ENCODE assay signal across 8 cellular contexts in genomic region chr1:66335859-66336640, GRCh38.
DNase-seq lines count a peak whose midpoint lies in the region; ATAC-seq and TF ChIP-seq lines count a peak whose summit lies in the region.

No MANE protein-coding gene starts in this region.

- H3K9me3 Mint-ChIP-seq in CD4-positive, alpha-beta memory T cell: no peaks in the 10 kb centered on the region
- H3K9me3 Mint-ChIP-seq in activated CD4-positive, alpha-beta memory T cell treated with anti-CD3 and anti-CD28 coated beads, Interleukin-2, amount 10 ng/mL, durations not matched to agents 7 days and 5 days: no peaks in the 10 kb centered on the region
- H3K9me3 Mint-ChIP-seq in osteocyte (ENCODE audit: unreplicated experiment) (no peaks in the 10 kb centered on the region), type B pancreatic cell (no peaks in the 10 kb centered on the region)

- H3K9me3 ChIP-seq in CD4-positive, alpha-beta memory T cell (ENCODE audit: control insufficient read depth in 1 of 2, low read length in 2 of 2): no peaks in the 10 kb centered on the region

- peaks cover 21 to 70% (median 41%) of the 10 kb centered on the region in 4 donors for H3K4me1 Mint-ChIP-seq in CD4-positive, alpha-beta memory T cell
- peaks cover 44% of the 10 kb centered on the region for H3K4me1 Mint-ChIP-seq in activated CD4-positive, alpha-beta memory T cell treated with anti-CD3 and anti-CD28 coated beads, Interleukin-2, amount 10 ng/mL, durations not matched to agents 7 days and 5 days
- H3K4me1 Mint-ChIP-seq in osteocyte (ENCODE audit: unreplicated experiment) (peaks cover 73% of the 10 kb centered on the region), type B pancreatic cell (ENCODE audit: unreplicated experiment) (peaks cover 40% of the 10 kb centered on the region)

- no peaks in the 10 kb centered on the region for H3K36me3 ChIP-seq in CD4-positive, alpha-beta memory T cell (ENCODE audit: insufficient read depth, low read length)

- H3K27me3 ChIP-seq in CD4-positive, alpha-beta memory T cell (ENCODE audit: insufficient read depth, low read length): no peaks in the 10 kb centered on the region

- H3K4me3 ChIP-seq in CD4-positive, alpha-beta memory T cell (ENCODE audit: low read length in 2 of 2): peak overlapping the region; percentile 63 to 79
- H3K4me3 ChIP-seq in epithelial cell of esophagus (ENCODE audit: low read length): peak overlapping the region; percentile 12

- peak overlapping the region; percentile 97 to 100 (median 98) for H3K27ac Mint-ChIP-seq in CD4-positive, alpha-beta memory T cell
- H3K27ac Mint-ChIP-seq in activated CD4-positive, alpha-beta memory T cell treated with anti-CD3 and anti-CD28 coated beads, Interleukin-2, amount 10 ng/mL, durations not matched to agents 7 days and 5 days: peak overlapping the region; percentile 93
- H3K27ac Mint-ChIP-seq in osteocyte (ENCODE audit: unreplicated experiment): peak overlapping the region; percentile 88
- no peak overlapping the region for H3K27ac Mint-ChIP-seq in type B pancreatic cell

- peak; percentile 83 to 91 (median 86) for DNase-seq in CD4-positive, alpha-beta memory T cell
- DNase-seq in LHCN-M2 (ENCODE audit: low read depth): peak; percentile 64
- DNase-seq in activated CD4-positive, alpha-beta memory T cell treated with anti-CD3 and anti-CD28 coated beads, Interleukin-2, amount 10 ng/mL, durations not matched to agents 7 days and 5 days: peak; percentile 78
- peak; percentile 51 for DNase-seq in epithelial cell of esophagus (ENCODE audit: low read depth)
- no peak for DNase-seq in osteocyte (ENCODE audit: extremely low spot score, unreplicated experiment)
- no peak for DNase-seq in type B pancreatic cell (ENCODE audit: extremely low spot score, unreplicated experiment)
- DNase-seq in HPDE6-E6E7 (ENCODE audit: extremely low spot score): no peak

- H3K4me1 ChIP-seq in CD4-positive, alpha-beta memory T cell (ENCODE audit: insufficient read depth, low read length): peaks cover 57% of the 10 kb centered on the region

- POLR2A ChIA-PET in CD4-positive, alpha-beta memory T cell (lab: Charles Lee; ENCODE audit: partially characterized antibody): interaction anchor here (0.7 to 11.2 kb wide), 22 partner anchors 16 to 1407 kb away, joined by 3 to 471 read pairs (median 6); no protein-coding TSS in a partner anchor
- POLR2A ChIA-PET in activated CD4-positive, alpha-beta memory T cell treated with anti-CD3 and anti-CD28 coated beads, Interleukin-2, amount 10 ng/mL, durations not matched to agents 7 days and 5 days (lab: Charles Lee): interaction anchor here (0.8 to 11.2 kb wide), 20 partner anchors 12 to 916 kb away, joined by 3 to 255 read pairs (median 7); partner anchors contain the start of genes LEPR and LEPROT

- H3K27me3 Mint-ChIP-seq in CD4-positive, alpha-beta memory T cell: no peaks in the 10 kb centered on the region
- no peaks in the 10 kb centered on the region for H3K27me3 Mint-ChIP-seq in activated CD4-positive, alpha-beta memory T cell treated with anti-CD3 and anti-CD28 coated beads, Interleukin-2, amount 10 ng/mL, durations not matched to agents 7 days and 5 days
- H3K27me3 Mint-ChIP-seq in osteocyte (ENCODE audit: unreplicated experiment) (no peaks in the 10 kb centered on the region), type B pancreatic cell (peaks cover 6% of the 10 kb centered on the region)

- peaks cover 12 to 47% of the 10 kb centered on the region in 2 donors for H3K36me3 Mint-ChIP-seq in CD4-positive, alpha-beta memory T cell
- peaks cover 68% of the 10 kb centered on the region for H3K36me3 Mint-ChIP-seq in activated CD4-positive, alpha-beta memory T cell treated with anti-CD3 and anti-CD28 coated beads, Interleukin-2, amount 10 ng/mL, durations not matched to agents 7 days and 5 days (ENCODE audit: low read depth)
- H3K36me3 Mint-ChIP-seq in osteocyte (ENCODE audit: unreplicated experiment) (peaks cover 31% of the 10 kb centered on the region), type B pancreatic cell (no peaks in the 10 kb centered on the region)

- peak overlapping the region; percentile 92 to 100 (median 100) for H3K4me3 Mint-ChIP-seq in CD4-positive, alpha-beta memory T cell
- H3K4me3 Mint-ChIP-seq in activated CD4-positive, alpha-beta memory T cell treated with anti-CD3 and anti-CD28 coated beads, Interleukin-2, amount 10 ng/mL, durations not matched to agents 7 days and 5 days: peak overlapping the region; percentile 98
- H3K4me3 Mint-ChIP-seq in osteocyte (ENCODE audit: unreplicated experiment) (peak overlapping the region; percentile 90), type B pancreatic cell (peak overlapping the region; percentile 41)

- TF ChIP-seq CTCF in epithelial cell of esophagus (IDR thresholded peaks at IDR 0.05; ENCODE audit: insufficient read depth, low read depth, low read length, missing control alignments): no peak
- TF ChIP-seq CTCF in osteocyte (IDR thresholded peaks at IDR 0.05): no peak
- no peak for TF ChIP-seq CTCF in type B pancreatic cell (conservative IDR thresholded peaks at IDR 0.05)

- CTCF ChIA-PET in CD4-positive, alpha-beta memory T cell (lab: Charles Lee; ENCODE audit: partially characterized antibody): interaction anchor here (1.2 to 10.8 kb wide), 8 partner anchors 12 to 109 kb away, joined by 3 to 140 read pairs (median 6); no protein-coding TSS in a partner anchor
- CTCF ChIA-PET in activated CD4-positive, alpha-beta memory T cell treated with anti-CD3 and anti-CD28 coated beads, Interleukin-2, amount 10 ng/mL, durations not matched to agents 7 days and 5 days (lab: Charles Lee): interaction anchor here (0.7 to 7.7 kb wide), 11 partner anchors 11 to 110 kb away, joined by 3 to 58 read pairs (median 5); no protein-coding TSS in a partner anchor

- ATAC-seq in GM21447 (IDR thresholded peaks at IDR 0.05; ENCODE audit: unreplicated experiment): peak; percentile 84

- intact Hi-C loops in CD4-positive, alpha-beta memory T cell (cut with micrococcal nuclease): loop anchor here (1.0 to 10.0 kb wide), 5 partner anchors 9 to 1271 kb away; partner anchors contain the start of genes DNAI4 and MIER1

- peak overlapping the region; percentile 85 for H3K27ac ChIP-seq in CD4-positive, alpha-beta memory T cell (ENCODE audit: low read depth, low read length)

Comparison
In these comparisons a context has a peak if more than half of its experiments do, and no peak if none do; other contexts are left out.
1. DNase-seq: peak in CD4-positive, alpha-beta memory T cell (5 of 5), LHCN-M2 (single experiment), activated CD4-positive, alpha-beta memory T cell treated with anti-CD3 and anti-CD28 coated beads, Interleukin-2, amount 10 ng/mL, durations not matched to agents 7 days and 5 days (single experiment) and epithelial cell of esophagus (single experiment); none in osteocyte (single experiment), type B pancreatic cell (single experiment) and HPDE6-E6E7 (single experiment).
2. H3K4me3 Mint-ChIP-seq: peak in every context shown above with its lines; median percentile 100 in CD4-positive, alpha-beta memory T cell; 98 in activated CD4-positive, alpha-beta memory T cell treated with anti-CD3 and anti-CD28 coated beads, Interleukin-2, amount 10 ng/mL, durations not matched to agents 7 days and 5 days; 90 in osteocyte; 41 in type B pancreatic cell.